Comparison of ENCODE assay signal across 13 cellular contexts in genomic region chr6:14520029-14520428, GRCh38.
DNase-seq lines count a peak whose midpoint lies in the region; ATAC-seq and TF ChIP-seq lines count a peak whose summit lies in the region.
"Had no signal": no experiment of that assay in that cellular context is flagged by ENCODE, and none has a peak within 500 bp of the region (broad histone marks: within the 10 kb centered on the region; RNA-seq: fewer than 3 reads in every experiment).

No MANE protein-coding gene starts in this region.

- no peak overlapping the region for H3K4me3 Mint-ChIP-seq in osteocyte (ENCODE audit: unreplicated experiment)
- H3K4me3 Mint-ChIP-seq: H9 had no signal

- peaks cover 6% of the 10 kb centered on the region for H3K27me3 Mint-ChIP-seq in osteocyte (ENCODE audit: unreplicated experiment)

- ATAC-seq in HG02852 (IDR thresholded peaks at IDR 0.05; ENCODE audit: unreplicated experiment) (no peak), GM21528 (IDR thresholded peaks at IDR 0.05; ENCODE audit: low FRiP score, unreplicated experiment) (no peak)

- H3K4me1 Mint-ChIP-seq in osteocyte (ENCODE audit: unreplicated experiment): no peaks in the 10 kb centered on the region
- H3K4me1 Mint-ChIP-seq: H9 had no signal

- H3K36me3 Mint-ChIP-seq in osteocyte (ENCODE audit: unreplicated experiment): no peaks in the 10 kb centered on the region

- TF ChIP-seq CTCF in epithelial cell of esophagus (IDR thresholded peaks at IDR 0.05; ENCODE audit: insufficient read depth, low read depth, low read length, missing control alignments) (no peak), osteocyte (IDR thresholded peaks at IDR 0.05) (no peak)

- H3K27ac Mint-ChIP-seq in osteocyte (ENCODE audit: unreplicated experiment): no peak overlapping the region
- H3K27ac Mint-ChIP-seq: H9 had no signal

- DNase-seq in ELR (ENCODE audit: low read depth) (peak; percentile 65), M059J (ENCODE audit: low read depth) (peak; percentile 83), epithelial cell of esophagus (ENCODE audit: low read depth) (peak; percentile 86), osteocyte (ENCODE audit: extremely low spot score, unreplicated experiment) (peak; percentile 48), NCI-H748 (lab: John Stamatoyannopoulos, UW; ENCODE audit: unreplicated experiment) (no peak)
- DNase-seq: H9, KBM-7, NCI-H1048, NCI-H1694, NCI-H510A treated with DMSO at 0.1 percent for 48 hours, SHP77 treated with DMSO at 0.1 percent for 48 hours had no signal

- H3K4me3 ChIP-seq in epithelial cell of esophagus (ENCODE audit: low read length): no peak overlapping the region

- H3K9me3 Mint-ChIP-seq in osteocyte (ENCODE audit: unreplicated experiment): no peaks in the 10 kb centered on the region
- H3K9me3 Mint-ChIP-seq: H9 had no signal
